Comparison of ENCODE assay signal across 1 cellular context in the genomic region with DNA sequence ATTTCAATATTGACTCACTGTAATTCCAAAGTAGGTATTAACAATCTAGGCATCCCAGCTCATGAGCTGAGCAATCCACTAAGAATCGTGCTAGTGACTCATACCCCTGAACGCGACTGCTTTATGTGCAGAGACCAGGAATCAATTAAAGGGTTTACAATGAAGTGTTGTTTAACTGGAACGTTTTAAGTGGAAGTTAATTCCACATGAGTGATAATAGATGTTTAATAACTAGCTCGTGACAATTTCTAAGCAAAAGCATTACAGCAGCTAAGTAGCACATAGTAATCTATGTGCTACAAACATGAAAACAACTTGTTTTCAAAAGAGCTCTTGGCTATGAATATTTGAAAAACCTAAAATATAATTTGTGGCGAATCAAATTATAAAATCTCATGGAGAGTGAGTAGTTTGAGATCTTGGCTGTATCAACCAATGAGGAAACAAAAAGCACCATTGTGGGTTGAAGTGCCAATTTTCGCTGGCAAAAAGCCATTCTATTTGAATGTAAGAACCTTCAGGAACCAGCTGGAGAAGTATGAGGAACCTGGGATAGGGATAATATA.
A peak's percentile ranks its signal among the peaks of the same experiment; 100 is the strongest.
TF ChIP-seq lines count a peak whose summit lies in the region.

No MANE protein-coding gene starts in this region.

TF ChIP-seq in IMR-90, 13 proteins besides CTCF, POLR2A, EP300 and RAD21:
- TF ChIP-seq, protein P1, sequence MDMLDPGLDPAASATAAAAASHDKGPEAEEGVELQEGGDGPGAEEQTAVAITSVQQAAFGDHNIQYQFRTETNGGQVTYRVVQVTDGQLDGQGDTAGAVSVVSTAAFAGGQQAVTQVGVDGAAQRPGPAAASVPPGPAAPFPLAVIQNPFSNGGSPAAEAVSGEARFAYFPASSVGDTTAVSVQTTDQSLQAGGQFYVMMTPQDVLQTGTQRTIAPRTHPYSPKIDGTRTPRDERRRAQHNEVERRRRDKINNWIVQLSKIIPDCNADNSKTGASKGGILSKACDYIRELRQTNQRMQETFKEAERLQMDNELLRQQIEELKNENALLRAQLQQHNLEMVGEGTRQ (IDR thresholded peaks at IDR 0.05; ENCODE audit: low read depth, low read length): no peak
- TF ChIP-seq RFX5 (IDR thresholded peaks at IDR 0.05; ENCODE audit: low read depth, low read length) (no peak), MXI1 (IDR thresholded peaks at IDR 0.05; ENCODE audit: borderline replicate concordance, low read depth, low read length) (no peak), FOS (IDR thresholded peaks at IDR 0.05; ENCODE audit: low read depth, low read length) (peak; percentile 93), MAZ (IDR thresholded peaks at IDR 0.05; ENCODE audit: borderline replicate concordance, low read depth, low read length) (no peak), BHLHE40 (IDR thresholded peaks at IDR 0.05; ENCODE audit: low read depth, low read length) (peak; percentile 94), CEBPB (IDR thresholded peaks at IDR 0.05; ENCODE audit: low read depth, low read length) (peak; percentile 50), NFE2L2 (IDR thresholded peaks at IDR 0.05; ENCODE audit: low read depth, low read length) (no peak), SMC3 (IDR thresholded peaks at IDR 0.05; ENCODE audit: low read depth, low read length) (no peak), CHD1 (IDR thresholded peaks at IDR 0.05; ENCODE audit: low read depth, low read length) (no peak)
- TF ChIP-seq, protein P2, sequence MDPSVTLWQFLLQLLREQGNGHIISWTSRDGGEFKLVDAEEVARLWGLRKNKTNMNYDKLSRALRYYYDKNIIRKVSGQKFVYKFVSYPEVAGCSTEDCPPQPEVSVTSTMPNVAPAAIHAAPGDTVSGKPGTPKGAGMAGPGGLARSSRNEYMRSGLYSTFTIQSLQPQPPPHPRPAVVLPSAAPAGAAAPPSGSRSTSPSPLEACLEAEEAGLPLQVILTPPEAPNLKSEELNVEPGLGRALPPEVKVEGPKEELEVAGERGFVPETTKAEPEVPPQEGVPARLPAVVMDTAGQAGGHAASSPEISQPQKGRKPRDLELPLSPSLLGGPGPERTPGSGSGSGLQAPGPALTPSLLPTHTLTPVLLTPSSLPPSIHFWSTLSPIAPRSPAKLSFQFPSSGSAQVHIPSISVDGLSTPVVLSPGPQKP (IDR thresholded peaks at IDR 0.05; ENCODE audit: borderline replicate concordance, low read depth, low read length): no peak
